23 cellular contexts compared by ENCODE assay signal in the genomic region with DNA sequence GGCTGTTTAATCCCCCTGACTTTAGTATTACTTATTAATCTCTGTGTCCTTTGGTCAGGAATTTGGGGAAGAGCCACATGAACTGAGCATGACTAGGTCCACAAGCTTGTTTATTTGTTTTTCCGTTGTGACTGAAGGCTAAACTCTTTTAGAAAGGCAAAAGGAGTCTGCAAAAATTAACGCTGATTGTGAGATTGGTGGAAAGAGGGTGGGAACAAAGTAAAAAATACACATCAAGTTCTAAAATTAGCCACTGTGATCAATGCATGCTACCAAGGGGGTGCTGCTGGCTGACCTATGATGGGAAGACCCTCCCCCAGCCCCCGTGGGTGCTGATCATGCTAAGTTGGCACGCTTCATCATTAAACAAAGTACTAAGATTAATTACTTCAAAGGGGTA.
"Had no signal": no experiment of that assay in that cellular context is flagged by ENCODE, and none has a peak within 500 bp of the region (broad histone marks: within the 10 kb centered on the region; RNA-seq: fewer than 3 reads in every experiment).

No MANE protein-coding gene starts in this region.

- H3K4me2 ChIP-seq: hepatocyte had no signal

- H3K4me3 Mint-ChIP-seq: dendritic cell treated with granulocyte-macrophage colony-stimulating factor and Interleukin-4, amounts not matched to agents 40 ng/mL and 50 ng/mL, for 4 days; effector memory CD8-positive, alpha-beta T cell; memory B cell; natural killer cell treated with Interleukin-12 subunit alpha and Interleukin-12 subunit beta and Interleukin-15 and Interleukin-18, amount 100 ng/mL, for 72 hours; type B pancreatic cell had no signal

- H3K4me3 ChIP-seq: esophagus squamous epithelium, gastroesophageal sphincter, hepatocyte, left lung, lower lobe of right lung, pancreas, prostate gland, stomach, thoracic aorta had no signal

- DNase-seq: cerebellar nuclear complex; effector memory CD8-positive, alpha-beta T cell; esophagus squamous epithelium; foreskin fibroblast; kidney glomerular epithelial cell; left lung; lower lobe of right lung; midbrain; occipital lobe; pancreas; retina; stimulated activated CD4-positive, alpha-beta T cell treated with anti-CD3 and anti-CD28 coated beads, Interleukin-12 subunit alpha, Interleukin-12 subunit beta, amount 100 ng/mL, for 4 hours; stimulated activated naive CD4-positive, alpha-beta T cell; stomach; substantia nigra had no signal

- H3K27ac Mint-ChIP-seq: dendritic cell treated with granulocyte-macrophage colony-stimulating factor and Interleukin-4, amounts not matched to agents 40 ng/mL and 50 ng/mL, for 4 days; effector memory CD8-positive, alpha-beta T cell; memory B cell; natural killer cell treated with Interleukin-12 subunit alpha and Interleukin-12 subunit beta and Interleukin-15 and Interleukin-18, amount 100 ng/mL, for 72 hours; type B pancreatic cell had no signal

- H3K4me1 Mint-ChIP-seq: memory B cell had no signal

- H3K36me3 Mint-ChIP-seq: memory B cell; natural killer cell treated with Interleukin-12 subunit alpha and Interleukin-12 subunit beta and Interleukin-15 and Interleukin-18, amount 100 ng/mL, for 72 hours; type B pancreatic cell had no signal

- H3K36me3 ChIP-seq: esophagus squamous epithelium, gastroesophageal sphincter, left lung, lower lobe of right lung, pancreas, prostate gland, stomach, thoracic aorta had no signal

- H3K27me3 ChIP-seq: esophagus squamous epithelium, gastroesophageal sphincter, hepatocyte, left lung, pancreas, stomach had no signal

- H3K9me3 Mint-ChIP-seq: dendritic cell treated with granulocyte-macrophage colony-stimulating factor and Interleukin-4, amounts not matched to agents 40 ng/mL and 50 ng/mL, for 4 days; effector memory CD8-positive, alpha-beta T cell; memory B cell; natural killer cell treated with Interleukin-12 subunit alpha and Interleukin-12 subunit beta and Interleukin-15 and Interleukin-18, amount 100 ng/mL, for 72 hours; type B pancreatic cell had no signal

- H3K79me2 ChIP-seq: hepatocyte had no signal

- H3K4me1 ChIP-seq: gastroesophageal sphincter, lower lobe of right lung, prostate gland had no signal

- H3K27ac ChIP-seq: esophagus squamous epithelium, gastroesophageal sphincter, hepatocyte, left lung, lower lobe of right lung, pancreas, prostate gland, stomach, thoracic aorta had no signal

- H3K27me3 Mint-ChIP-seq: dendritic cell treated with granulocyte-macrophage colony-stimulating factor and Interleukin-4, amounts not matched to agents 40 ng/mL and 50 ng/mL, for 4 days; memory B cell; type B pancreatic cell had no signal

- H3K9me3 ChIP-seq: esophagus squamous epithelium, gastroesophageal sphincter, left lung, lower lobe of right lung, pancreas, prostate gland, stomach, thoracic aorta had no signal

- H2AFZ ChIP-seq: hepatocyte had no signal
